1 cellular context compared by ENCODE assay signal in genomic region chr12:56941299-56942017, GRCh38.
TF ChIP-seq lines count a peak whose summit lies in the region.

No MANE protein-coding gene starts in this region.

TF ChIP-seq in HepG2, 621 proteins besides CTCF, POLR2A, EP300 and RAD21 (continued from another document and continues in another):
- peak; percentile 94 for TF ChIP-seq ZNF281 (CRISPR knock-in tag; IDR thresholded peaks at IDR 0.05; ENCODE audit: borderline replicate concordance)
- TF ChIP-seq ZBTB10 (CRISPR knock-in tag; IDR thresholded peaks at IDR 0.05; ENCODE audit: borderline replicate concordance), result peak; percentile 99
- peak; percentile 99 for TF ChIP-seq HNF4A (CRISPR knock-in tag; IDR thresholded peaks at IDR 0.05)
- 0 out of 2 replicates have a peak, but pooled peaks have one; percentile 57 for TF ChIP-seq SRF (IDR thresholded peaks at IDR 0.05; ENCODE audit: low read depth, low read length)
- TF ChIP-seq ZSCAN22 (CRISPR knock-in tag; IDR thresholded peaks at IDR 0.05), result no peak
- no peak for TF ChIP-seq ZNF737 (CRISPR knock-in tag; IDR thresholded peaks at IDR 0.05; ENCODE audit: borderline replicate concordance)
- no peak for TF ChIP-seq TIGD3 (CRISPR knock-in tag; IDR thresholded peaks at IDR 0.05; ENCODE audit: borderline replicate concordance)
- TF ChIP-seq ZNF567 (CRISPR knock-in tag; IDR thresholded peaks at IDR 0.05; ENCODE audit: borderline replicate concordance), result no peak
- peak; percentile 33; the same call in 1 of the 2 replicates for TF ChIP-seq SMARCC2 (IDR thresholded peaks at IDR 0.05)
- TF ChIP-seq MLLT10 (CRISPR knock-in tag; IDR thresholded peaks at IDR 0.05), result no peak
- TF ChIP-seq HIVEP1 (CRISPR knock-in tag; IDR thresholded peaks at IDR 0.05), result peak; percentile 34; the same call in 1 of the 2 replicates
- TF ChIP-seq ZNF775 (CRISPR knock-in tag; IDR thresholded peaks at IDR 0.05; ENCODE audit: borderline replicate concordance), result no peak
- no peak for TF ChIP-seq ZFP36L1 (CRISPR knock-in tag; IDR thresholded peaks at IDR 0.05)
- no peak for TF ChIP-seq ZNF850 (CRISPR knock-in tag; conservative IDR thresholded peaks at IDR 0.05)
- no peak for TF ChIP-seq FIP1L1 (IDR thresholded peaks at IDR 0.05; ENCODE audit: borderline replicate concordance, insufficient read depth, low read depth, low read length)
- peak; percentile 72; the same call in 1 of the 2 replicates for TF ChIP-seq ARID4A (CRISPR knock-in tag; IDR thresholded peaks at IDR 0.05; ENCODE audit: borderline replicate concordance)
- TF ChIP-seq ZNF292 (CRISPR knock-in tag; IDR thresholded peaks at IDR 0.05; ENCODE audit: borderline replicate concordance, low read depth), result peak; percentile 96; the same call in 1 of the 2 replicates
- peak; percentile 99 for TF ChIP-seq PAXIP1 (CRISPR knock-in tag; conservative IDR thresholded peaks at IDR 0.05)
- TF ChIP-seq PREB (CRISPR knock-in tag; IDR thresholded peaks at IDR 0.05), result no peak
- TF ChIP-seq ZBTB34 (CRISPR knock-in tag; IDR thresholded peaks at IDR 0.05), result no peak
- peak; percentile 82 for TF ChIP-seq FOXA1 (IDR thresholded peaks at IDR 0.05)
- TF ChIP-seq FOXA1 (CRISPR knock-in tag; IDR thresholded peaks at IDR 0.05), result peak; percentile 97
- TF ChIP-seq TFDP2 (CRISPR knock-in tag; IDR thresholded peaks at IDR 0.05), result no peak
- TF ChIP-seq STAT6 (CRISPR knock-in tag; IDR thresholded peaks at IDR 0.05; ENCODE audit: borderline replicate concordance), result 0 out of 2 replicates have a peak, but pooled peaks have one; percentile 55
- TF ChIP-seq CBX2 (IDR thresholded peaks at IDR 0.05; ENCODE audit: low read depth, low read length), result no peak
- no peak for TF ChIP-seq CBX2 (CRISPR knock-in tag; IDR thresholded peaks at IDR 0.05; ENCODE audit: low read depth)
- peak; percentile 94 for TF ChIP-seq ZNF816 (CRISPR knock-in tag; IDR thresholded peaks at IDR 0.05; ENCODE audit: borderline replicate concordance)
- TF ChIP-seq ZNF382 (CRISPR knock-in tag; IDR thresholded peaks at IDR 0.05; ENCODE audit: borderline replicate concordance), result no peak
- no peak for TF ChIP-seq ZNF740 (CRISPR knock-in tag; IDR thresholded peaks at IDR 0.05)
- no peak for TF ChIP-seq DNMT1 (CRISPR knock-in tag; IDR thresholded peaks at IDR 0.05)
- peak; percentile 83 for TF ChIP-seq SOX5 (CRISPR knock-in tag; IDR thresholded peaks at IDR 0.05; ENCODE audit: borderline replicate concordance)
- TF ChIP-seq ZKSCAN5 (CRISPR knock-in tag; IDR thresholded peaks at IDR 0.05), result no peak
